In genomic region chr13:102845289-102845629, GRCh38 we compare ENCODE assay signal across 1 cellular context.
TF ChIP-seq lines count a peak whose summit lies in the region.

No MANE protein-coding gene starts in this region.

TF ChIP-seq in H1, 55 proteins besides CTCF, POLR2A, EP300 and RAD21:
- TF ChIP-seq SAP30 (IDR thresholded peaks at IDR 0.05; ENCODE audit: insufficient read depth, insufficient replicate concordance, low read length) (no peak), SP2 (IDR thresholded peaks at IDR 0.05; ENCODE audit: low read length) (no peak), CHD7 (IDR thresholded peaks at IDR 0.05; ENCODE audit: insufficient replicate concordance, low read length) (no peak), SIN3A (conservative IDR thresholded peaks at IDR 0.05 in 1 of 2, IDR thresholded peaks at IDR 0.05 in 1 of 2; ENCODE audit: low read depth in 1 of 2, low read length in 2 of 2) (no peak), YY1 (IDR thresholded peaks at IDR 0.05; ENCODE audit: low read depth, low read length) (no peak), CBX8 (IDR thresholded peaks at IDR 0.05; ENCODE audit: borderline replicate concordance, low read depth, low read length) (no peak), TBP (IDR thresholded peaks at IDR 0.05; ENCODE audit: low read depth, low read length) (no peak), SP4 (IDR thresholded peaks at IDR 0.05; ENCODE audit: low read length) (no peak), ATF3 (IDR thresholded peaks at IDR 0.05; ENCODE audit: insufficient read depth, low read depth, low read length) (no peak), JUND (IDR thresholded peaks at IDR 0.05; ENCODE audit: low read length) (no peak), SUZ12 (IDR thresholded peaks at IDR 0.05; ENCODE audit: low read length) (no peak), GABPA (IDR thresholded peaks at IDR 0.05; ENCODE audit: borderline replicate concordance, insufficient read depth, low read length) (no peak), RFX5 (IDR thresholded peaks at IDR 0.05; ENCODE audit: borderline replicate concordance, low read depth, low read length) (no peak), NANOG (IDR thresholded peaks at IDR 0.05; ENCODE audit: insufficient read depth, low read depth, low read length, poor library complexity, severe bottlenecking) (no peak), SRF (IDR thresholded peaks at IDR 0.05; ENCODE audit: low read depth, low read length) (no peak), RBBP5 (IDR thresholded peaks at IDR 0.05; ENCODE audit: borderline replicate concordance, low read depth, low read length) (no peak), ZNF274 (IDR thresholded peaks at IDR 0.05; ENCODE audit: borderline replicate concordance, extremely low read depth, low read length) (no peak), KDM5A (IDR thresholded peaks at IDR 0.05; ENCODE audit: low read length) (no peak)
- TF ChIP-seq, protein P1, sequence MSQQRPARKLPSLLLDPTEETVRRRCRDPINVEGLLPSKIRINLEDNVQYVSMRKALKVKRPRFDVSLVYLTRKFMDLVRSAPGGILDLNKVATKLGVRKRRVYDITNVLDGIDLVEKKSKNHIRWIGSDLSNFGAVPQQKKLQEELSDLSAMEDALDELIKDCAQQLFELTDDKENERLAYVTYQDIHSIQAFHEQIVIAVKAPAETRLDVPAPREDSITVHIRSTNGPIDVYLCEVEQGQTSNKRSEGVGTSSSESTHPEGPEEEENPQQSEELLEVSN (IDR thresholded peaks at IDR 0.05): no peak
TF ChIP-seq in H1: peak in this region for 0.
